7 cellular contexts compared by ENCODE assay signal in genomic region chr2:231706731-231707624, GRCh38.
A peak's percentile ranks its signal among the peaks of the same experiment; 100 is the strongest.
DNase-seq lines count a peak whose midpoint lies in the region; ATAC-seq and TF ChIP-seq lines count a peak whose summit lies in the region.

No MANE protein-coding gene starts in this region.

- ATAC-seq in GM18502 (IDR thresholded peaks at IDR 0.05; ENCODE audit: poor library complexity, unreplicated experiment), result peak; percentile 40
- ATAC-seq in HG02970 (IDR thresholded peaks at IDR 0.05; ENCODE audit: low FRiP score, unreplicated experiment), result peak; percentile 32

- TF ChIP-seq CTCF in retinal pigment epithelial cell (conservative IDR thresholded peaks at IDR 0.05; ENCODE audit: low read depth, low read length), result peak; percentile 94

- DNase-seq in NCI-H187 treated with DMSO at 0.1 percent for 48 hours (lab: John Stamatoyannopoulos, UW) (peak; percentile 84), T-helper 9 cell (peak; percentile 98), astrocyte of the hippocampus (ENCODE audit: low read depth, low spot score) (peak; percentile 99), hippocampal formation (lab: John Stamatoyannopoulos, UW) (peak; percentile 98), retinal pigment epithelial cell (ENCODE audit: low read depth) (peak; percentile 95)

- peak overlapping the region; percentile 74 for H3K4me3 ChIP-seq in retinal pigment epithelial cell (ENCODE audit: low read length)

Comparison
In these comparisons a context has a peak if more than half of its experiments do, and no peak if none do; other contexts are left out.
1. Peak in every context shown above with its lines: DNase-seq, ATAC-seq and H3K4me3 ChIP-seq.